Comparison of ENCODE assay signal across 31 cellular contexts in genomic region chr14:33483110-33483509, GRCh38.
"Had no signal": no experiment of that assay in that cellular context is flagged by ENCODE, and none has a peak within 500 bp of the region (broad histone marks: within the 10 kb centered on the region; RNA-seq: fewer than 3 reads in every experiment).

No MANE protein-coding gene starts in this region.

- FAIRE-seq: bronchial epithelial cell, TTC549 had no signal

- H3K27me3 ChIP-seq: ascending aorta, cardiac muscle cell had no signal

- ATAC-seq: activated CD8-positive, alpha-beta T cell treated with anti-CD3 and anti-CD28 coated beads for 36 hours; activated naive CD4-positive, alpha-beta T cell treated with anti-CD3 and anti-CD28 coated beads, Interleukin-2, amount 50 U/mL, for 72 hours; activated T-cell treated with anti-CD3 and anti-CD28 coated beads, Interleukin-2, amount 50 U/mL, for 4 hours; activated T-cell treated with anti-CD3 and anti-CD28 coated beads, Interleukin-2, amount 50 U/mL, for 72 hours; activated T-helper 17 cell treated with anti-CD3 and anti-CD28 coated beads, Interleukin-2, amount 50 U/mL, for 72 hours had no signal

- DNase-seq: activated B cell treated with CpG ODN at 0.5 μM for 24 hours; activated CD4-positive, alpha-beta memory T cell treated with anti-CD3 and anti-CD28 coated beads for 36 hours; activated CD4-positive, alpha-beta T cell treated with anti-CD3 and anti-CD28 coated beads for 4 hours; activated CD4-positive, alpha-beta T cell treated with anti-CD3 and anti-CD28 coated beads, Interleukin-2, amount 10 ng/mL, durations not matched to agents 24 days and 14 days; activated CD4-positive, alpha-beta T cell treated with anti-CD3 and anti-CD28 coated beads, Interleukin-2, amount 50 U/mL, for 1 hour; activated CD4-positive, alpha-beta T cell treated with anti-CD3 and anti-CD28 coated beads, Interleukin-2, amount 50 U/mL, for 4 hours; activated CD4-positive, CD25-positive, alpha-beta regulatory T cell treated with anti-CD3 and anti-CD28 coated beads, Interleukin-2, amount 50 U/mL, for 72 hours; activated CD8-positive, alpha-beta memory T cell treated with anti-CD3 and anti-CD28 coated beads, Interleukin-2, amount 50 U/mL, for 4 hours; activated CD8-positive, alpha-beta T cell treated with anti-CD3 and anti-CD28 coated beads for 36 hours; activated effector memory CD4-positive, alpha-beta T cell treated with anti-CD3 and anti-CD28 coated beads, Interleukin-2, amount 50 U/mL, for 16 hours; activated gamma-delta T cell treated with Interleukin-2 at 50 U/mL for 16 hours; activated naive CD4-positive, alpha-beta T cell; activated naive CD4-positive, alpha-beta T cell treated with anti-CD3 and anti-CD28 coated beads for 36 hours; activated naive CD4-positive, alpha-beta T cell treated with anti-CD3 and anti-CD28 coated beads, Interleukin-2, amount 50 U/mL, for 16 hours; activated naive CD8-positive, alpha-beta T cell treated with anti-CD3 and anti-CD28 coated beads for 36 hours; activated T-cell treated with anti-CD3 and anti-CD28 coated beads for 4 hours; activated T-cell treated with anti-CD3 and anti-CD28 coated beads, Interleukin-2, amount 50 U/mL, for 1 hour; activated T-cell treated with anti-CD3 and anti-CD28 coated beads, Interleukin-2, amount 50 U/mL, for 4 hours; activated T-cell treated with anti-CD3 and anti-CD28 coated beads, Interleukin-2, amount 50 U/mL, for 72 hours; amygdala; anterior cingulate cortex; caudate nucleus; cerebellar nuclear complex; T-helper 2 cell; T-helper 9 cell had no signal

- H3K27ac ChIP-seq: ascending aorta, cardiac muscle cell had no signal

- H3K4me1 ChIP-seq: ascending aorta had no signal

- H3K4me3 ChIP-seq: ascending aorta, cardiac muscle cell had no signal

- H3K36me3 ChIP-seq: ascending aorta, cardiac muscle cell had no signal

- H3K9me3 ChIP-seq: ascending aorta had no signal
